ENCODE assay signal across 16 cellular contexts in genomic region chr14:92579244-92579643, GRCh38.
DNase-seq lines count a peak whose midpoint lies in the region; TF ChIP-seq lines count a peak whose summit lies in the region.
"Had no signal": no experiment of that assay in that cellular context is flagged by ENCODE, and none has a peak within 500 bp of the region (broad histone marks: within the 10 kb centered on the region; RNA-seq: fewer than 3 reads in every experiment).

No MANE protein-coding gene starts in this region.

- no peak overlapping the region for H3K4me3 ChIP-seq in GM23248
- H3K4me3 ChIP-seq in astrocyte of the spinal cord (ENCODE audit: low read depth, low read length), result no peak overlapping the region
- no peak overlapping the region for H3K4me3 ChIP-seq in stomach smooth muscle (ENCODE audit: low read length in 2 of 2)
- no peak overlapping the region for H3K4me3 ChIP-seq in uterus
- no peak overlapping the region for H3K4me3 ChIP-seq in neuronal stem cell (ENCODE audit: low read length in 2 of 2)

- no peak overlapping the region for H2AK5ac ChIP-seq in neuronal stem cell (ENCODE audit: low read depth, low read length)

- no peak overlapping the region for H4K91ac ChIP-seq in neuronal stem cell (ENCODE audit: low read depth, low read length, poor library complexity)

- no peak overlapping the region for H3K4me2 ChIP-seq in GM23248 (ENCODE audit: unreplicated experiment)
- H3K4me2 ChIP-seq in neuronal stem cell (ENCODE audit: insufficient read depth, low read length, poor library complexity, severe bottlenecking), result no peak overlapping the region

- H3K79me1 ChIP-seq in neuronal stem cell (ENCODE audit: low read depth, low read length), result no peaks in the 10 kb centered on the region

- no peak overlapping the region for H2BK12ac ChIP-seq in neuronal stem cell (ENCODE audit: low read length)

- no peak overlapping the region for H3K14ac ChIP-seq in neuronal stem cell (ENCODE audit: low read length)

- H3K36me3 ChIP-seq in GM23248 (ENCODE audit: low read depth), result peaks cover 6% of the 10 kb centered on the region; the same call in 1 of the 2 replicates
- peaks cover 19 to 28% of the 10 kb centered on the region in 2 donors for H3K36me3 ChIP-seq in stomach smooth muscle (ENCODE audit: control insufficient read depth in 2 of 2, insufficient read depth in 2 of 2, low read length in 2 of 2)
- no peaks in the 10 kb centered on the region for H3K36me3 ChIP-seq in uterus
- H3K36me3 ChIP-seq in neuronal stem cell (replicated peaks in 1 of 2; ENCODE audit: control insufficient read depth in 2 of 2, insufficient read depth in 2 of 2, low read length in 2 of 2), result peaks cover 0 to 21% of the 10 kb centered on the region in 2 donors
- H3K36me3 ChIP-seq: BE2C had no signal

- intact Hi-C loops in uterus (cut with DNase I; ENCODE audit: low total_unique reads), result no loop called here

- peak; percentile 40 for DNase-seq in GM23248
- DNase-seq in astrocyte of the spinal cord (ENCODE audit: low read depth, low spot score), result peak; percentile 31
- peak; percentile 15 for DNase-seq in iris pigment epithelial cell (ENCODE audit: low read depth)
- no peak for DNase-seq in uterus
- no peak for DNase-seq in neuronal stem cell (ENCODE audit: low spot score)
- no peak for DNase-seq in DMS153 (lab: John Stamatoyannopoulos, UW)
- DNase-seq: ACHN; BE2C; Calu3; CD4-positive, alpha-beta T cell; H7; NCI-H187; NCI-H526 treated with DMSO at 0.1 percent for 48 hours; SHP77 had no signal

- H3K27me3 ChIP-seq in GM23248 (replicated peaks; ENCODE audit: insufficient read depth), result no peaks in the 10 kb centered on the region
- no peaks in the 10 kb centered on the region for H3K27me3 ChIP-seq in stomach smooth muscle (ENCODE audit: control insufficient read depth in 1 of 2, insufficient read depth in 2 of 2, low read length in 2 of 2)
- H3K27me3 ChIP-seq in uterus, result no peaks in the 10 kb centered on the region
- H3K27me3 ChIP-seq in neuronal stem cell (ENCODE audit: control insufficient read depth in 3 of 3, insufficient read depth in 3 of 3, low read depth in 1 of 3, low read length in 3 of 3), result no peaks in the 10 kb centered on the region
- H3K27me3 ChIP-seq: BE2C had no signal

- no peak overlapping the region for H3K9ac ChIP-seq in GM23248
- no peak overlapping the region for H3K9ac ChIP-seq in stomach smooth muscle (ENCODE audit: low read length in 2 of 2)
- H3K9ac ChIP-seq in neuronal stem cell (ENCODE audit: low read depth, low read length, poor library complexity), result no peak overlapping the region

- WGBS in GM23248 (ENCODE audit: low coverage in 1 of 2, low lambda C conversion rate in 2 of 2, missing lambda C conversion rate in 2 of 2), 2 experiments, result 71 to 72% methylated on average over 2 of the region's 2 CpGs
- WGBS in neuronal stem cell (ENCODE audit: extremely low coverage in 2 of 2, insufficient read length in 2 of 2, insufficient replicate concordance in 1 of 2), 2 donors, result no CpG with 5 or more reads among the region's 2 CpGs

- H3K27ac ChIP-seq in GM23248 (no peak overlapping the region; the same call in 1 of the 2 replicates), stomach smooth muscle (ENCODE audit: low read length) (peak overlapping the region; percentile 42), uterus (no peak overlapping the region), neuronal stem cell (replicated peaks; ENCODE audit: low read length) (no peak overlapping the region)
- H3K27ac ChIP-seq: HL-60 had no signal

- TF ChIP-seq CTCF in astrocyte of the spinal cord (IDR thresholded peaks at IDR 0.05; ENCODE audit: low read depth, low read length) (no peak), uterus (IDR thresholded peaks at IDR 0.05) (no peak)

- no peak for TF ChIP-seq POLR2A in uterus (IDR thresholded peaks at IDR 0.05)

- no peak overlapping the region for H3K18ac ChIP-seq in neuronal stem cell (ENCODE audit: low read length)

- no peak overlapping the region for H2BK120ac ChIP-seq in neuronal stem cell (ENCODE audit: low read depth, low read length)

- no peaks in the 10 kb centered on the region for H4K20me1 ChIP-seq in GM23248 (ENCODE audit: insufficient read depth)

- no peak overlapping the region for H3K4ac ChIP-seq in neuronal stem cell (ENCODE audit: low read length)

- no peak overlapping the region for H2BK5ac ChIP-seq in neuronal stem cell (ENCODE audit: low read length)

- H3K9me2 ChIP-seq in GM23248 (ENCODE audit: insufficient read depth), result no peaks in the 10 kb centered on the region

- peaks cover 11% of the 10 kb centered on the region for H3K4me1 ChIP-seq in GM23248 (ENCODE audit: insufficient read depth)
- H3K4me1 ChIP-seq in stomach smooth muscle (ENCODE audit: control insufficient read depth, insufficient read depth, low read length), result peaks cover 11% of the 10 kb centered on the region
- no peaks in the 10 kb centered on the region for H3K4me1 ChIP-seq in uterus
- H3K4me1 ChIP-seq in neuronal stem cell (ENCODE audit: control insufficient read depth in 2 of 2, insufficient read depth in 1 of 2, low read depth in 1 of 2, low read length in 2 of 2), result no peaks in the 10 kb centered on the region
- H3K4me1 ChIP-seq: BE2C had no signal

- no peaks in the 10 kb centered on the region for H3F3A ChIP-seq in GM23248 (ENCODE audit: insufficient read depth)

- H2AFZ ChIP-seq in GM23248 (no peak overlapping the region), neuronal stem cell (ENCODE audit: low read length) (no peak overlapping the region)

- in situ Hi-C loops in GM23248 (cut with MboI) (no loop called here), astrocyte of the spinal cord (cut with HindIII; ENCODE audit: low sequenced_read_pairs) (no loop called here)

- H3K9me3 ChIP-seq in GM23248 (ENCODE audit: low read depth) (no peaks in the 10 kb centered on the region), stomach smooth muscle (ENCODE audit: control insufficient read depth in 2 of 2, low read length in 2 of 2) (no peaks in the 10 kb centered on the region), uterus (no peaks in the 10 kb centered on the region), neuronal stem cell (replicated peaks in 1 of 2; ENCODE audit: control insufficient read depth in 2 of 2, insufficient read depth in 1 of 2, low read depth in 1 of 2, low read length in 2 of 2) (peaks cover 3 to 4% of the 10 kb centered on the region in 2 donors)
- H3K9me3 ChIP-seq: BE2C had no signal

- H3K79me2 ChIP-seq in GM23248 (ENCODE audit: insufficient read depth), result no peaks in the 10 kb centered on the region

- H3K23ac ChIP-seq in neuronal stem cell (ENCODE audit: low read depth, low read length, poor library complexity), result no peak overlapping the region

- H2BK15ac ChIP-seq in neuronal stem cell (ENCODE audit: low read length), result no peak overlapping the region

- no peak overlapping the region for H4K8ac ChIP-seq in neuronal stem cell (ENCODE audit: low read depth, low read length)

Comparison
In these comparisons a context has a peak if more than half of its experiments do, and no peak if none do; other contexts are left out.
1. DNase-seq: peak in GM23248 (single experiment), astrocyte of the spinal cord (single experiment) and iris pigment epithelial cell (single experiment); none in uterus (0 of 2), neuronal stem cell (single experiment) and DMS153 (single experiment).